ENCODE assay signal across 8 cellular contexts in genomic region chr17:29148257-29148789, GRCh38. TPM values are rescaled to one million over a fixed set of nuclear protein-coding genes. Genes with fewer than 3 reads are reported as not detected.
DNase-seq lines count a peak whose midpoint lies in the region; ATAC-seq and TF ChIP-seq lines count a peak whose summit lies in the region.

No MANE protein-coding gene starts in this region.

- H3K4me3 ChIP-seq in dorsolateral prefrontal cortex (peak overlapping the region; percentile 37 to 84 (median 60)), osteoblast (ENCODE audit: insufficient read depth, low read length) (peak overlapping the region; percentile 72)

- peaks cover 26% of the 10 kb centered on the region for H3K4me1 ChIP-seq in osteoblast (ENCODE audit: insufficient read depth, low read length)

- no TSS peak for BruUV-seq in Calu3 (replicated peaks; lab: Mats Ljungman, UMichigan)

- CTCF ChIA-PET in Calu3 (lab: Charles Lee) = interaction anchor here (0.5 to 8.5 kb wide), 16 partner anchors 16 to 486 kb away, joined by 3 to 158 read pairs (median 4); partner anchors contain the start of genes MYO18A, SDF2 and SUPT6H

- H3K4me1 Mint-ChIP-seq in Calu3 (ENCODE audit: low read depth, unreplicated experiment) = peaks cover 84% of the 10 kb centered on the region

- peaks cover 7% of the 10 kb centered on the region for H4K20me1 ChIP-seq in osteoblast (ENCODE audit: insufficient read depth, low read length)

- intact Hi-C loops in Calu3 (cut with micrococcal nuclease; ENCODE audit: unreplicated experiment) = loop anchor here (2.0 kb wide), 1 partner anchor 142 kb away; no protein-coding TSS in a partner anchor
- intact Hi-C loops in dorsolateral prefrontal cortex (cut with DNase I) = loop anchor here (2.0 kb wide), 5 partner anchors 30 to 144 kb away; partner anchors contain the start of gene MYO18A (in 1 of the 2)

- H3K36me3 Mint-ChIP-seq in Calu3 (ENCODE audit: insufficient read depth, unreplicated experiment) = peaks cover 13% of the 10 kb centered on the region

- no peaks in the 10 kb centered on the region for H3K9me3 ChIP-seq in osteoblast (ENCODE audit: low read depth, low read length)

- peak overlapping the region; percentile 92 for H3K4me2 ChIP-seq in osteoblast (ENCODE audit: insufficient read depth, low read length)

- ATAC-seq in HG03457 (IDR thresholded peaks at IDR 0.05; ENCODE audit: unreplicated experiment) (no peak), HG02610 (IDR thresholded peaks at IDR 0.05; ENCODE audit: unreplicated experiment) (no peak)

- no peaks in the 10 kb centered on the region for H3K79me2 ChIP-seq in osteoblast (ENCODE audit: insufficient read depth, low read length)

- H3K27me3 ChIP-seq in dorsolateral prefrontal cortex (no peaks in the 10 kb centered on the region), osteoblast (ENCODE audit: insufficient read depth, low read length) (no peaks in the 10 kb centered on the region)

- no peak for DNase-seq in Calu3
- DNase-seq in NCI-H510A treated with DMSO at 0.1 percent for 48 hours (lab: John Stamatoyannopoulos, UW) = peak; percentile 47
- DNase-seq in dorsolateral prefrontal cortex = no peak
- DNase-seq in osteoblast (ENCODE audit: insufficient read length, low spot score, missing footprints) = no peak
- no peak for DNase-seq in LoVo (ENCODE audit: low spot score)
- DNase-seq in activated CD8-positive, alpha-beta memory T cell treated with anti-CD3 and anti-CD28 coated beads, Interleukin-2, amount 50 U/mL, for 4 hours = no peak

- TF ChIP-seq CTCF in Calu3 (IDR thresholded peaks at IDR 0.05; ENCODE audit: unreplicated experiment) = no peak
- no peak for TF ChIP-seq CTCF in dorsolateral prefrontal cortex (IDR thresholded peaks at IDR 0.05 in 54 of 56, conservative IDR thresholded peaks at IDR 0.05 in 2 of 56; ENCODE audit: low read depth in 1 of 56, partially characterized antibody in 56 of 56)
- no peak for TF ChIP-seq CTCF in osteoblast (IDR thresholded peaks at IDR 0.05; ENCODE audit: extremely low read depth, low read depth, low read length)

- H3K36me3 ChIP-seq in osteoblast (ENCODE audit: insufficient read depth, low read length) = no peaks in the 10 kb centered on the region

- H3K27ac Mint-ChIP-seq in Calu3 (ENCODE audit: unreplicated experiment) = peak overlapping the region; percentile 32

- H3K27me3 Mint-ChIP-seq in Calu3 (ENCODE audit: unreplicated experiment) = no peaks in the 10 kb centered on the region

- H3K9me3 Mint-ChIP-seq in Calu3 (ENCODE audit: low read depth, unreplicated experiment) = no peaks in the 10 kb centered on the region

- H3K27ac ChIP-seq in dorsolateral prefrontal cortex = peak overlapping the region in 58 of 59 donors; percentile 7 to 97 (median 93)
- H3K27ac ChIP-seq in osteoblast (ENCODE audit: low read depth, low read length) = peak overlapping the region; percentile 56

- H2AFZ ChIP-seq in osteoblast (ENCODE audit: low read length) = peak overlapping the region; percentile 92

- peak overlapping the region; percentile 56 for H3K4me3 Mint-ChIP-seq in Calu3 (ENCODE audit: low read depth, unreplicated experiment)

RNA-seq across cellular contexts. Expression of gene MYO18A, which starts 31.9 kb away (rescaled TPM):
- 89.9 and 123 TPM in 2 replicates for total RNA-seq in Calu3 (2022)
- total RNA-seq in dorsolateral prefrontal cortex = 100 to 1,000 TPM in 118 of 120 experiments, 10 to 100 TPM in 2; 93.9 to 275 (median 143) TPM
- 28.6 and 39.8 TPM in 2 replicates for total RNA-seq in osteoblast
